8 cellular contexts compared by ENCODE assay signal in genomic region chr11:78139422-78140391, GRCh38.
A peak's percentile ranks its signal among the peaks of the same experiment; 100 is the strongest.
DNase-seq lines count a peak whose midpoint lies in the region; ATAC-seq lines count a peak whose summit lies in the region.

Gene ALG8, minus strand, starts transcription at chr11:78139626. Its CDS starts 38 bp downstream, at chr11:78139588.

- peak; percentile 95 for DNase-seq in Ammon's horn (ENCODE audit: low spot score)
- peak; percentile 98 for DNase-seq in GM19238 (ENCODE audit: insufficient read length, low spot score)
- peak; percentile 84 to 91 for DNase-seq in NCI-H524 (lab: John Stamatoyannopoulos, UW)
- DNase-seq in activated CD4-positive, alpha-beta T cell treated with anti-CD3 and anti-CD28 coated beads for 4 hours = peak; percentile 96 to 97
- peak; percentile 97 for DNase-seq in kidney tubule cell (ENCODE audit: low spot score)
- DNase-seq in stimulated activated CD4-positive, alpha-beta T cell treated with anti-CD3 and anti-CD28 coated beads, Interleukin-1b, Interleukin-23, amount 100 ng/mL, for 4 hours (ENCODE audit: low read depth in 2 of 2) = peak; percentile 96 to 97

- peak within 1 kb of the TSS; percentile 65 for H3K27ac ChIP-seq in cingulate gyrus (ENCODE audit: low read depth, low read length)

- peak; percentile 85 for ATAC-seq in HG03442 (IDR thresholded peaks at IDR 0.05; ENCODE audit: unreplicated experiment)

Comparison
In these comparisons a context has a peak if more than half of its experiments do, and no peak if none do; other contexts are left out.
1. Peak in every context shown above with its lines: DNase-seq, ATAC-seq and H3K27ac ChIP-seq.